ENCODE assay signal across 8 cellular contexts in the genomic region with DNA sequence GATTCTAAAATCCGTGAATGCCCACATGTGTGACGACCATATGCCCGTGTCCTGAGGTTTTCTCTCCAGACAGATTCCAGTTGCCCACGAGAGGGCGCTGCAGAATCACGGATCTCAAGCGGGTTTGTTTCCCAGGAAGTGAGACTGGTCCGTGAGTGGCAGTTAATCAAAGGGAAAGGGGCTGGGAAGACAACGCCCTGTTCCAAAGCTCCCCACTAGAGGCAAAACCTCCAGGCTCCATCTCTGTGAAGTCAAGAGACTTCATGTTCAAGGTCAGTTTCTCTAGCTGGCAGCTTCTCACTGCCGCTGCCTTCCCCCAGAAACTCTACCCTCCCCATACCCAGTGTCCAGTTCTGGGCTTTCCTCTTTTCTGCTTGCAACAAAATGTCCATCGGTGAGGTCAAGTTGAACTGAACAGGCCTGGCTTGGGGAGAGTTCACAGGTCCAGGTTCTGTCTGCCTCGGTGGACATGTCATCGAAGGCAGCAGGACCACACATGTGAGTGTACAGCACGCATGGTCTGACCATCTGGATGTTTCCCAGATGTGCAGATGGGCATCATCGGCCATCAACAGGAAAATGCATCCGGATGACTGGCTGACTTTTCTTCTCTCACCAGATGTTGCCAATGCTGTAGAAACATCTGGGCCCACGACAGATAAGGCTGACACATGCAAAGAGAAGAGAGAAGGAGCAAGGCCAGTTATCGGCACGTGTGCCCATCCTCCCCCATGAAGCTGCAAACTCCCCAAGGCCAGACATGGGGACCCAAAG.
A peak's percentile ranks its signal among the peaks of the same experiment; 100 is the strongest.
DNase-seq lines count a peak whose midpoint lies in the region; ATAC-seq, FAIRE-seq and TF ChIP-seq lines count a peak whose summit lies in the region.

No MANE protein-coding gene starts in this region.

- FAIRE-seq in TTC549 (lab: Jason Lieb, UNC), result peak; percentile 71

- H3K4me3 ChIP-seq in astrocyte of the spinal cord (ENCODE audit: low read depth, low read length), result no peak overlapping the region

- DNase-seq in NCI-H510A treated with DMSO at 0.1 percent for 48 hours (lab: John Stamatoyannopoulos, UW) (peak; percentile 63), NCI-H510A (lab: John Stamatoyannopoulos, UW) (no peak), NCI-H2107 treated with DMSO at 0.1 percent for 48 hours (lab: John Stamatoyannopoulos, UW; ENCODE audit: unreplicated experiment) (peak; percentile 40), astrocyte of the spinal cord (ENCODE audit: low read depth, low spot score) (peak; percentile 82), iPS DF 19.7 (ENCODE audit: low read depth, low spot score) (peak; percentile 78)
- DNase-seq in stimulated activated CD4-positive, alpha-beta T cell treated with anti-CD3 and anti-CD28 coated beads, Interleukin-12 subunit alpha, Interleukin-12 subunit beta, amount 100 ng/mL, for 24 hours (ENCODE audit: low read depth in 2 of 2), result peak; percentile 39 to 72

- TF ChIP-seq CTCF in astrocyte of the spinal cord (IDR thresholded peaks at IDR 0.05; ENCODE audit: low read depth, low read length), result peak; percentile 79

- ATAC-seq in HG02759 (IDR thresholded peaks at IDR 0.05; ENCODE audit: unreplicated experiment), result no peak

- in situ Hi-C loops in astrocyte of the spinal cord (cut with HindIII; ENCODE audit: low sequenced_read_pairs), result no loop called here
